1 cellular context compared by ENCODE assay signal in genomic region chr9:69120380-69121154, GRCh38.
TF ChIP-seq lines count a peak whose summit lies in the region.

No MANE protein-coding gene starts in this region.

TF ChIP-seq in HepG2, 621 proteins besides CTCF, POLR2A, EP300 and RAD21 (continued from another document and continues in another):
- TF ChIP-seq, protein P1, sequence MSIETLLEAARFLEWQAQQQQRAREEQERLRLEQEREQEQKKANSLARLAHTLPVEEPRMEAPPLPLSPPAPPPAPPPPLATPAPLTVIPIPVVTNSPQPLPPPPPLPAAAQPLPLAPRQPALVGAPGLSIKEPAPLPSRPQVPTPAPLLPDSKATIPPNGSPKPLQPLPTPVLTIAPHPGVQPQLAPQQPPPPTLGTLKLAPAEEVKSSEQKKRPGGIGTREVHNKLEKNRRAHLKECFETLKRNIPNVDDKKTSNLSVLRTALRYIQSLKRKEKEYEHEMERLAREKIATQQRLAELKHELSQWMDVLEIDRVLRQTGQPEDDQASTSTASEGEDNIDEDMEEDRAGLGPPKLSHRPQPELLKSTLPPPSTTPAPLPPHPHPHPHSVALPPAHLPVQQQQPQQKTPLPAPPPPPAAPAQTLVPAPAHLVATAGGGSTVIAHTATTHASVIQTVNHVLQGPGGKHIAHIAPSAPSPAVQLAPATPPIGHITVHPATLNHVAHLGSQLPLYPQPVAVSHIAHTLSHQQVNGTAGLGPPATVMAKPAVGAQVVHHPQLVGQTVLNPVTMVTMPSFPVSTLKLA (IDR thresholded peaks at IDR 0.05): no peak
- TF ChIP-seq ZNF792 (CRISPR knock-in tag; IDR thresholded peaks at IDR 0.05) (no peak; the same call in 1 of the 2 replicates), TEAD2 (CRISPR knock-in tag; IDR thresholded peaks at IDR 0.05) (no peak), ZNF713 (CRISPR knock-in tag; IDR thresholded peaks at IDR 0.05) (no peak), ZNF574 (CRISPR knock-in tag; IDR thresholded peaks at IDR 0.05) (peak; percentile 41; the same call in 1 of the 2 replicates), MBD4 (IDR thresholded peaks at IDR 0.05; ENCODE audit: borderline replicate concordance, low read length) (no peak), ZNF180 (CRISPR knock-in tag; IDR thresholded peaks at IDR 0.05; ENCODE audit: borderline replicate concordance, low read depth) (no peak), ARHGAP35 (CRISPR knock-in tag; IDR thresholded peaks at IDR 0.05; ENCODE audit: borderline replicate concordance) (no peak), PTBP1 (IDR thresholded peaks at IDR 0.05; ENCODE audit: low read depth, low read length, poor library complexity, severe bottlenecking) (no peak), HHEX (CRISPR knock-in tag; IDR thresholded peaks at IDR 0.05) (no peak), ZBTB38 (CRISPR knock-in tag; IDR thresholded peaks at IDR 0.05) (no peak), ZNF20 (CRISPR knock-in tag; IDR thresholded peaks at IDR 0.05) (0 out of 2 replicates have a peak, but pooled peaks have one; percentile 41), FOXC1 (CRISPR knock-in tag; IDR thresholded peaks at IDR 0.05; ENCODE audit: borderline replicate concordance) (no peak), ZNF354B (CRISPR knock-in tag; IDR thresholded peaks at IDR 0.05) (0 out of 2 replicates have a peak, but pooled peaks have one; percentile 22), MAX (IDR thresholded peaks at IDR 0.05) (peak; percentile 20; the same call in 1 of the 2 replicates), RBM39 (IDR thresholded peaks at IDR 0.05; ENCODE audit: low read depth, low read length, poor library complexity, severe bottlenecking) (no peak), RARA (CRISPR knock-in tag; IDR thresholded peaks at IDR 0.05) (peak; percentile 78), ZNF121 (CRISPR knock-in tag; IDR thresholded peaks at IDR 0.05) (no peak), ZNF33A (CRISPR knock-in tag; IDR thresholded peaks at IDR 0.05; ENCODE audit: borderline replicate concordance) (0 out of 2 replicates have a peak, but pooled peaks have one; percentile 45), ZFP90 (CRISPR knock-in tag; IDR thresholded peaks at IDR 0.05; ENCODE audit: borderline replicate concordance) (no peak; the same call in 1 of the 2 replicates), BRD4 (CRISPR knock-in tag; IDR thresholded peaks at IDR 0.05) (no peak), SETDB1 (CRISPR knock-in tag; IDR thresholded peaks at IDR 0.05; ENCODE audit: borderline replicate concordance) (no peak), ZNF18 (CRISPR knock-in tag; IDR thresholded peaks at IDR 0.05; ENCODE audit: insufficient replicate concordance) (peak; percentile 19), RXRB (CRISPR knock-in tag; IDR thresholded peaks at IDR 0.05; ENCODE audit: borderline replicate concordance) (peak; percentile 87), SATB2 (CRISPR knock-in tag; IDR thresholded peaks at IDR 0.05) (no peak), ZNF329 (CRISPR knock-in tag; IDR thresholded peaks at IDR 0.05; ENCODE audit: low read depth) (no peak), ZBTB21 (CRISPR knock-in tag; IDR thresholded peaks at IDR 0.05) (no peak), ZNF138 (CRISPR knock-in tag; IDR thresholded peaks at IDR 0.05; ENCODE audit: low read depth) (0 out of 2 replicates have a peak, but pooled peaks have one; percentile 61), MATR3 (CRISPR knock-in tag; IDR thresholded peaks at IDR 0.05) (no peak), KDM2A (CRISPR knock-in tag; IDR thresholded peaks at IDR 0.05; ENCODE audit: borderline replicate concordance, low read depth) (peak; percentile 69; the same call in 1 of the 2 replicates), NFKB2 (CRISPR knock-in tag; IDR thresholded peaks at IDR 0.05; ENCODE audit: borderline replicate concordance) (no peak), KAT8 (CRISPR knock-in tag; IDR thresholded peaks at IDR 0.05) (peak; percentile 64), ZNF724P (CRISPR knock-in tag; IDR thresholded peaks at IDR 0.05; ENCODE audit: borderline replicate concordance) (no peak), ZNF30 (CRISPR knock-in tag; IDR thresholded peaks at IDR 0.05) (no peak), TBX2 (CRISPR knock-in tag; IDR thresholded peaks at IDR 0.05; ENCODE audit: borderline replicate concordance) (peak; percentile 76), NFE2L2 (IDR thresholded peaks at IDR 0.05; ENCODE audit: low read length) (no peak), ZNF337 (CRISPR knock-in tag; IDR thresholded peaks at IDR 0.05; ENCODE audit: borderline replicate concordance, low read depth) (no peak), SOX6 (IDR thresholded peaks at IDR 0.05) (no peak), SOX6 (CRISPR knock-in tag; IDR thresholded peaks at IDR 0.05) (peak; percentile 95), SNAI1 (CRISPR knock-in tag; IDR thresholded peaks at IDR 0.05; ENCODE audit: borderline replicate concordance) (no peak), ZNF543 (CRISPR knock-in tag; IDR thresholded peaks at IDR 0.05) (peak; percentile 58; the same call in 1 of the 2 replicates), ZNF646 (CRISPR knock-in tag; IDR thresholded peaks at IDR 0.05) (no peak), PRMT3 (CRISPR knock-in tag; IDR thresholded peaks at IDR 0.05; ENCODE audit: borderline replicate concordance, low read depth) (no peak)
- TF ChIP-seq, protein P2, sequence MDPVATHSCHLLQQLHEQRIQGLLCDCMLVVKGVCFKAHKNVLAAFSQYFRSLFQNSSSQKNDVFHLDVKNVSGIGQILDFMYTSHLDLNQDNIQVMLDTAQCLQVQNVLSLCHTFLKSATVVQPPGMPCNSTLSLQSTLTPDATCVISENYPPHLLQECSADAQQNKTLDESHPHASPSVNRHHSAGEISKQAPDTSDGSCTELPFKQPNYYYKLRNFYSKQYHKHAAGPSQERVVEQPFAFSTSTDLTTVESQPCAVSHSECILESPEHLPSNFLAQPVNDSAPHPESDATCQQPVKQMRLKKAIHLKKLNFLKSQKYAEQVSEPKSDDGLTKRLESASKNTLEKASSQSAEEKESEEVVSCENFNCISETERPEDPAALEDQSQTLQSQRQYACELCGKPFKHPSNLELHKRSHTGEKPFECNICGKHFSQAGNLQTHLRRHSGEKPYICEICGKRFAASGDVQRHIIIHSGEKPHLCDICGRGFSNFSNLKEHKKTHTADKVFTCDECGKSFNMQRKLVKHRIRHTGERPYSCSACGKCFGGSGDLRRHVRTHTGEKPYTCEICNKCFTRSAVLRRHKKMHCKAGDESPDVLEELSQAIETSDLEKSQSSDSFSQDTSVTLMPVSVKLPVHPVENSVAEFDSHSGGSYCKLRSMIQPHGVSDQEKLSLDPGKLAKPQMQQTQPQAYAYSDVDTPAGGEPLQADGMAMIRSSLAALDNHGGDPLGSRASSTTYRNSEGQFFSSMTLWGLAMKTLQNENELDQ (CRISPR knock-in tag; IDR thresholded peaks at IDR 0.05; ENCODE audit: borderline replicate concordance): no peak
- TF ChIP-seq, protein P3, sequence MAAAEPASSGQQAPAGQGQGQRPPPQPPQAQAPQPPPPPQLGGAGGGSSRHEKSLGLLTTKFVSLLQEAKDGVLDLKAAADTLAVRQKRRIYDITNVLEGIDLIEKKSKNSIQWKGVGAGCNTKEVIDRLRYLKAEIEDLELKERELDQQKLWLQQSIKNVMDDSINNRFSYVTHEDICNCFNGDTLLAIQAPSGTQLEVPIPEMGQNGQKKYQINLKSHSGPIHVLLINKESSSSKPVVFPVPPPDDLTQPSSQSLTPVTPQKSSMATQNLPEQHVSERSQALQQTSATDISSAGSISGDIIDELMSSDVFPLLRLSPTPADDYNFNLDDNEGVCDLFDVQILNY (CRISPR knock-in tag; conservative IDR thresholded peaks at IDR 0.05): no peak
- TF ChIP-seq, protein P4, sequence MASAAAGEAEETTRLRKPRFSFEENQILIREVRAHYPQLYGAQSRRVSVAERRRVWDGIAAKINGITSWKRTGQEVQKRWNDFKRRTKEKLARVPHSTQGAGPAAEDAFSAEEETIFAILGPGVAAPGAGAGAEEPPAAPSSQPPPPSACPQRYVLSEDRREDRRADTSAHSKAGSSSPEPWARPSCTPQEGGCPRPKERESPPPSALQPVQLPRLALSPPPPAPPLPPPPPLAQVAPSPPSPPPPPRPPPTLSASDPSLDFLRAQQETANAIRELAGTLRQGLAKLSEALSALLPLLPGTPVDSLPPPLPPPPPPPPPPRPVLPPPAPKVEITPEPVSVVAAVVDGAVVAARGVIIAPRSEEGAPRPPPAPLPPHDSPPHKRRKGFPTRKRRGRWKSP (CRISPR knock-in tag; IDR thresholded peaks at IDR 0.05): no peak
